ENCODE assay signal across 8 cellular contexts in the genomic region with DNA sequence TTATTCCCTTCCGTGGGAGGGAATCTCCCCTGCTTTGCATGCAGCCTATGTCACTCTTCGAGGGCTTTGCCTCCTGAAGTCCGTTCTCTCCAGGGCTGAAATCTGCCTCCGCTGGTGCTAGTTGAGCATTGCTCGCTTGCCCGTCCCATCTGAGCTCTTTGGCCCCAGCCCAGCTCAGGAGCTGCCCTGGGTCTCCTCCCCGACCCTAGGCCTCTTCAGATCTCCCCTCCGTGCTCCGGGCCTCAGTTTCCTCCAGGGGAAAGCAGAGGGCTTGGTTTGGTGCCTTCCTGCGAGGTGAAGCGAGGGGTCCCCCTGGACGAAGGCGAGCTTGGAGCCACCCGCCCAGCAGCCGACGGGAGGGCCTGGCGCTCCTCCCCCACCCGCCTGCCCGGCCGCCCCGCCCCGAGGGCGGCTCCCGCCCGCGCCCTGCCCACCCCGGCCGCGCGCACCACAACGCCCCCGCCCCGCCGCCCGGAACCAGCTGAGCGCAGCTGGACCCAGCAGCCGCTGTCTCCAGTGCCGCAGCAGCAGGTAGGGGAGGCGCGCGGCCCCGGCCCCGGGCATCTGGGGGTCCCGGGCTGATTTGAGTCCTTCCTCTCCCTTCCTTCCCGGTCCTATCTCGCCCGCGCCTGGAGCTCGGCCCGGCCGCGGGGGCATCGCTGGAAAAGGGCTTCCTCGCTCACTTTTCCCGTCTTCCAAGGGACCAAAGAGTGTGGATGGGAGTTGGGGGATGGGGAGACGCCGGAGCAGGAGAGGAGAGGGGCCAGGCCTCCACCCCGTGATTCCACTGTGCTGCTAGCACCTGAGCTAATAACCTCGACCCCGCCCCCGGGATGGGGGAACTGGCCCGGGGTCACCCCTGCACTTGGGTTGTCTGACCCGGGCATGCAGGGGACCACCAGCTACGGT. TPM values are rescaled to one million over a fixed set of nuclear protein-coding genes. Genes with fewer than 3 reads are reported as not detected.
DNase-seq lines count a peak whose midpoint lies in the region; ATAC-seq and TF ChIP-seq lines count a peak whose summit lies in the region.

GSN (plus strand) TSS at position 474 of the 909 bp plus-strand sequence. CDS start 33,810 bp downstream, outside the sequence.

- WGBS in hepatocyte (ENCODE audit: low lambda C conversion rate, missing lambda C conversion rate) = 2% methylated on average over 30 of the region's 64 CpGs

- H2AFZ ChIP-seq in KMS-11 (ENCODE audit: low read depth) (peak within 1 kb of the TSS; percentile 93), hepatocyte (peak within 1 kb of the TSS; percentile 87)

- H4K20me1 ChIP-seq in KMS-11 (ENCODE audit: insufficient read depth) (no peaks in the 10 kb centered on the region), hepatocyte (ENCODE audit: insufficient read depth, poor library complexity, severe bottlenecking) (no peaks in the 10 kb centered on the region)

- H3K79me2 ChIP-seq in KMS-11 (ENCODE audit: insufficient read depth, low read depth) = no peaks in the 10 kb centered on the region
- H3K79me2 ChIP-seq in hepatocyte = peaks cover 42% of the 10 kb centered on the region

- ATAC-seq in GM21515 (IDR thresholded peaks at IDR 0.05; ENCODE audit: unreplicated experiment) = peak; percentile 63

- TF ChIP-seq CTCF in KMS-11 (conservative IDR thresholded peaks at IDR 0.05; ENCODE audit: low read depth, low read length) = no peak
- TF ChIP-seq CTCF in astrocyte of the spinal cord (IDR thresholded peaks at IDR 0.05; ENCODE audit: low read depth, low read length) = peak; percentile 3
- no peak for TF ChIP-seq CTCF in hepatocyte (IDR thresholded peaks at IDR 0.05; ENCODE audit: poor library complexity)

- in situ Hi-C loops in astrocyte of the spinal cord (cut with HindIII; ENCODE audit: low sequenced_read_pairs) = no loop called here

- H3K9me3 ChIP-seq in hepatocyte (ENCODE audit: low read depth) = no peaks in the 10 kb centered on the region

- peaks cover 9% of the 10 kb centered on the region for H3K4me1 ChIP-seq in KMS-11 (ENCODE audit: low read depth, poor library complexity, severe bottlenecking)
- H3K4me1 ChIP-seq in hepatocyte (ENCODE audit: insufficient read depth) = peaks cover 42% of the 10 kb centered on the region

- H3K4me3 ChIP-seq in KMS-11 (IDR thresholded peaks at IDR 0.05; ENCODE audit: insufficient read depth, low read depth, low read length) = no peak within 1 kb of the TSS
- peak within 1 kb of the TSS; percentile 85 for H3K4me3 ChIP-seq in astrocyte of the spinal cord (ENCODE audit: low read depth, low read length)
- H3K4me3 ChIP-seq in hepatocyte = peak within 1 kb of the TSS; percentile 100

- H3K36me3 ChIP-seq in KMS-11 (ENCODE audit: insufficient read depth) (no peaks in the 10 kb centered on the region), hepatocyte (replicated peaks; ENCODE audit: insufficient read depth, low read depth) (no peaks in the 10 kb centered on the region)

- H3K4me2 ChIP-seq in KMS-11 (peak within 1 kb of the TSS; percentile 90), hepatocyte (peak within 1 kb of the TSS; percentile 100)

- DNase-seq in COR-L47 (lab: John Stamatoyannopoulos, UW) (peak; percentile 40), T-helper 22 cell (ENCODE audit: low read depth) (peak; percentile 14), astrocyte of the spinal cord (ENCODE audit: low read depth, low spot score) (peak; percentile 59), hepatocyte (ENCODE audit: low spot score) (peak; percentile 92), putamen (ENCODE audit: low spot score) (peak; percentile 87), COLO829 (ENCODE audit: low spot score) (no peak)

- H3K9me2 ChIP-seq in hepatocyte (replicated peaks; ENCODE audit: insufficient read depth) = no peaks in the 10 kb centered on the region

- H3K27me3 ChIP-seq in KMS-11 (ENCODE audit: insufficient read depth, low read depth) = no peaks in the 10 kb centered on the region; the same call in 1 of the 2 replicates
- no peaks in the 10 kb centered on the region for H3K27me3 ChIP-seq in hepatocyte

- peak within 1 kb of the TSS; percentile 45; the same call in 1 of the 2 replicates for H3K9ac ChIP-seq in KMS-11

- no peak within 1 kb of the TSS for H3K27ac ChIP-seq in KMS-11
- peak within 1 kb of the TSS; percentile 93 for H3K27ac ChIP-seq in hepatocyte

RNA-seq across cellular contexts. Expression of gene GSN, which starts in this region (rescaled TPM):
- 369 and 396 TPM in 2 replicates for total RNA-seq in hepatocyte
- polyA plus RNA-seq in hepatocyte = 321 and 404 TPM in 2 replicates
